In the genomic region with DNA sequence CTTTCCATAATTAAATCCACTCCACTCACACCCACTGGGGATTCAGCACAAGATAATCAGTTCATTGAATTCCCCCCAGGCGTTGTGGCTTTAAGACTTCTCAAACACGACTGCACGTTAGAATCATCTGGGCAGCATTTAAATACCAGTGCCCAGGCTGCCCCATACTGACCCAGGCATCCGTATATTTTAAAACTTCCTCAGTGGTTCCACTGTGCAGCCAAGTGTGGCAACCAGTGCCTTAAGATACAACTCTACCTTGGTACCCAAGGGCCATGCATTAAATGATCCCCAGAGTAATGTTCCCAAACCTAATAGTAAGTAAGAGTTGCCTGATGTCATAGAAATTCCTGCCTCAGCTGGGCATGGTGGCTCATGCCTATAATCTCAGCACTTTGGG, we compare ENCODE assay signal across 17 cellular contexts. TPM values are rescaled to one million over a fixed set of nuclear protein-coding genes. Genes with fewer than 3 reads are reported as not detected.
A peak's percentile ranks its signal among the peaks of the same experiment; 100 is the strongest.
DNase-seq lines count a peak whose midpoint lies in the region; ATAC-seq, FAIRE-seq and TF ChIP-seq lines count a peak whose summit lies in the region.
"Had no signal": no experiment of that assay in that cellular context is flagged by ENCODE, and none has a peak within 500 bp of the region (broad histone marks: within the 10 kb centered on the region; RNA-seq: fewer than 3 reads in every experiment).

No MANE protein-coding gene starts in this region.

- peaks cover 51% of the 10 kb centered on the region for H3K4me1 ChIP-seq in Caco-2
- H3K4me1 ChIP-seq in HepG2 (ENCODE audit: insufficient read depth, low read length), result peaks cover 73% of the 10 kb centered on the region

- TF ChIP-seq EP300 in HepG2 (IDR thresholded peaks at IDR 0.05; ENCODE audit: low read depth in 2 of 2, low read length in 2 of 2) (no peak), HepG2 (CRISPR knock-in tag; IDR thresholded peaks at IDR 0.05; ENCODE audit: borderline replicate concordance) (no peak)

- peaks cover 7% of the 10 kb centered on the region for H3K36me3 Mint-ChIP-seq in Caco-2 (ENCODE audit: insufficient read depth, unreplicated experiment)
- no peaks in the 10 kb centered on the region for H3K36me3 Mint-ChIP-seq in progenitor cell of endocrine pancreas (ENCODE audit: insufficient read depth)
- no peaks in the 10 kb centered on the region for H3K36me3 Mint-ChIP-seq in natural killer cell treated with Interleukin-12 subunit alpha and Interleukin-12 subunit beta and Interleukin-15 and Interleukin-18, amount 100 ng/mL, for 72 hours
- H3K36me3 Mint-ChIP-seq: activated naive CD4-positive, alpha-beta T cell treated with anti-CD3 and anti-CD28 coated beads, Interleukin-2, amount 50 U/mL, for 72 hours had no signal

- H3K9me3 ChIP-seq in Caco-2, result no peaks in the 10 kb centered on the region
- no peaks in the 10 kb centered on the region for H3K9me3 ChIP-seq in HepG2 (ENCODE audit: low read length)
- H3K9me3 ChIP-seq: thoracic aorta had no signal

- DNase-seq in Caco-2, result no peak
- DNase-seq in RWPE1 (ENCODE audit: low spot score), result no peak
- no peak for DNase-seq in HepG2 (ENCODE audit: low spot score)
- no peak for DNase-seq in Right ventricle myocardium inferior (ENCODE audit: missing footprints)
- no peak for DNase-seq in progenitor cell of endocrine pancreas (ENCODE audit: low spot score, unreplicated experiment)
- DNase-seq in natural killer cell treated with Interleukin-12 subunit alpha and Interleukin-12 subunit beta and Interleukin-15 and Interleukin-18, amount 100 ng/mL, for 72 hours (ENCODE audit: low spot score), result no peak
- DNase-seq in left lobe of liver (ENCODE audit: low spot score), result no peak
- DNase-seq: activated CD4-positive, alpha-beta T cell treated with anti-CD3 and anti-CD28 coated beads, Interleukin-2, amount 50 U/mL, for 1 hour; DMS153; effector CD4-positive, alpha-beta T cell; NCI-H1048; right cardiac atrium; SIG-M5; T-helper 9 cell had no signal

- ATAC-seq in HG02642 (IDR thresholded peaks at IDR 0.05; ENCODE audit: poor library complexity, unreplicated experiment), result peak; percentile 27
- peak; percentile 12 for ATAC-seq in HepG2
- no peak for ATAC-seq in Right ventricle myocardium inferior
- ATAC-seq in natural killer cell treated with Interleukin-12 subunit alpha and Interleukin-12 subunit beta and Interleukin-15 and Interleukin-18, amount 100 ng/mL, for 72 hours, result no peak
- ATAC-seq in left lobe of liver, result no peak
- ATAC-seq: activated naive CD4-positive, alpha-beta T cell treated with anti-CD3 and anti-CD28 coated beads, Interleukin-2, amount 50 U/mL, for 72 hours; right cardiac atrium had no signal

- 6% methylated on average over 4 of the region's 4 CpGs for WGBS in HepG2 (ENCODE audit: low lambda C conversion rate)

- H2AFZ ChIP-seq in HepG2 (ENCODE audit: low read length), result no peak overlapping the region

- peak overlapping the region; percentile 45; the same call in 1 of the 2 replicates for H3K9ac ChIP-seq in HepG2 (ENCODE audit: insufficient read depth, low read depth, low read length)

- peak overlapping the region; percentile 86 for H3K4me2 ChIP-seq in HepG2 (ENCODE audit: low read depth, low read length)

- no TSS peak for BruUV-seq in Caco-2 (replicated peaks; lab: Mats Ljungman, UMichigan)
- BruUV-seq in HepG2 (replicated peaks; lab: Mats Ljungman, UMichigan), result no TSS peak

- no peak for TF ChIP-seq CTCF in Caco-2 (IDR thresholded peaks at IDR 0.05; ENCODE audit: insufficient read depth in 1 of 2, low read depth in 1 of 2, low read length in 1 of 2, severe bottlenecking in 1 of 2, unreplicated experiment in 1 of 2)
- no peak for TF ChIP-seq CTCF in RWPE1 (conservative IDR thresholded peaks at IDR 0.05; ENCODE audit: low read depth)
- TF ChIP-seq CTCF in HepG2 (CRISPR knock-in tag; IDR thresholded peaks at IDR 0.05), result no peak
- TF ChIP-seq CTCF in progenitor cell of endocrine pancreas (IDR thresholded peaks at IDR 0.05; ENCODE audit: unreplicated experiment), result no peak

- no peaks in the 10 kb centered on the region for H3K27me3 Mint-ChIP-seq in Caco-2 (ENCODE audit: insufficient read depth, unreplicated experiment)
- H3K27me3 Mint-ChIP-seq in progenitor cell of endocrine pancreas, result peaks cover 14% of the 10 kb centered on the region
- H3K27me3 Mint-ChIP-seq in natural killer cell treated with Interleukin-12 subunit alpha and Interleukin-12 subunit beta and Interleukin-15 and Interleukin-18, amount 100 ng/mL, for 72 hours, result peaks cover 17 to 27% of the 10 kb centered on the region in 2 donors

- CTCF ChIA-PET in Caco-2 (lab: Charles Lee), result interaction anchor here (0.6 to 1.9 kb wide), 5 partner anchors 10 to 54 kb away, joined by 3 to 15 read pairs (median 6); no protein-coding TSS in a partner anchor
- CTCF ChIA-PET in RWPE1 (lab: Yijun Ruan, JAX), result no interaction called here
- CTCF ChIA-PET in HepG2 (lab: Yijun Ruan, JAX; ENCODE audit: low intra/inter-chr PET ratio, low total read pairs), result no interaction called here

- H3K4me1 Mint-ChIP-seq in Caco-2 (ENCODE audit: low read depth, unreplicated experiment) (peaks cover 49% of the 10 kb centered on the region), progenitor cell of endocrine pancreas (ENCODE audit: low read depth) (peaks cover 2% of the 10 kb centered on the region)
- H3K4me1 Mint-ChIP-seq in natural killer cell treated with Interleukin-12 subunit alpha and Interleukin-12 subunit beta and Interleukin-15 and Interleukin-18, amount 100 ng/mL, for 72 hours (ENCODE audit: low read depth in 2 of 2), result no peaks in the 10 kb centered on the region

- H3K9me3 Mint-ChIP-seq in Caco-2 (ENCODE audit: unreplicated experiment) (no peaks in the 10 kb centered on the region), progenitor cell of endocrine pancreas (ENCODE audit: low read depth) (no peaks in the 10 kb centered on the region)
- H3K9me3 Mint-ChIP-seq in natural killer cell treated with Interleukin-12 subunit alpha and Interleukin-12 subunit beta and Interleukin-15 and Interleukin-18, amount 100 ng/mL, for 72 hours, result no peaks in the 10 kb centered on the region
- H3K9me3 Mint-ChIP-seq: activated naive CD4-positive, alpha-beta T cell treated with anti-CD3 and anti-CD28 coated beads, Interleukin-2, amount 50 U/mL, for 72 hours had no signal

- H3K27ac Mint-ChIP-seq in Caco-2 (ENCODE audit: unreplicated experiment) (peak overlapping the region; percentile 80), progenitor cell of endocrine pancreas (no peak overlapping the region)
- no peak overlapping the region for H3K27ac Mint-ChIP-seq in natural killer cell treated with Interleukin-12 subunit alpha and Interleukin-12 subunit beta and Interleukin-15 and Interleukin-18, amount 100 ng/mL, for 72 hours
- H3K27ac Mint-ChIP-seq: activated naive CD4-positive, alpha-beta T cell treated with anti-CD3 and anti-CD28 coated beads, Interleukin-2, amount 50 U/mL, for 72 hours had no signal

- no peak for TF ChIP-seq POLR2A in HepG2 (IDR thresholded peaks at IDR 0.05; ENCODE audit: insufficient read depth in 1 of 2, low read depth in 2 of 2, low read length in 2 of 2)

- no peaks in the 10 kb centered on the region for H3K27me3 ChIP-seq in Caco-2 (replicated peaks; ENCODE audit: control insufficient read depth, insufficient read depth, low read length)
- no peaks in the 10 kb centered on the region; a peak in 2 of 5 replicates for H3K27me3 ChIP-seq in HepG2 (ENCODE audit: control insufficient read depth in 1 of 2, insufficient read depth in 2 of 2, low read length in 2 of 2)

- no peak for FAIRE-seq in HepG2 (lab: Jason Lieb, UNC)

- intact Hi-C loops in Caco-2 (cut with micrococcal nuclease; ENCODE audit: unreplicated experiment) (loop anchor here (1.0 to 5.0 kb wide), 2 partner anchors 54 to 105 kb away; partner anchors contain the start of genes BZW1 and CLK1), HepG2 (cut with micrococcal nuclease; ENCODE audit: unreplicated experiment) (loop anchor here (2.0 kb wide), 2 partner anchors 17 to 53 kb away; partner anchors contain the start of gene BZW1), Right ventricle myocardium inferior (cut with DNase I) (no loop called here)

- no peaks in the 10 kb centered on the region for H3K79me2 ChIP-seq in HepG2 (ENCODE audit: insufficient read depth, low read length)

- H3K4me3 Mint-ChIP-seq in Caco-2 (ENCODE audit: unreplicated experiment), result peak overlapping the region; percentile 65
- no peak overlapping the region for H3K4me3 Mint-ChIP-seq in progenitor cell of endocrine pancreas (ENCODE audit: low read depth)
- no peak overlapping the region for H3K4me3 Mint-ChIP-seq in natural killer cell treated with Interleukin-12 subunit alpha and Interleukin-12 subunit beta and Interleukin-15 and Interleukin-18, amount 100 ng/mL, for 72 hours

- POLR2A ChIA-PET in Caco-2 (lab: Charles Lee) (interaction anchor here (0.6 to 1.5 kb wide), 4 partner anchors 9 to 21 kb away, joined by 3 to 20 read pairs (median 4); no protein-coding TSS in a partner anchor), RWPE1 (lab: Yijun Ruan, JAX; ENCODE audit: low non-redundant PET) (no interaction called here), HepG2 (lab: Yijun Ruan, JAX) (interaction anchor here (0.6 to 5.1 kb wide), 15 partner anchors 9 to 301 kb away, joined by 3 to 140 read pairs (median 9); partner anchors contain the start of genes BZW1, CLK1, NIF3L1 and PPIL3)

- H3K27ac ChIP-seq in RWPE1 (peak overlapping the region; percentile 85), HepG2 (ENCODE audit: extremely low read length, insufficient read depth, low read length) (peak overlapping the region; percentile 64)
- H3K27ac ChIP-seq: thoracic aorta had no signal

- in situ Hi-C loops in HepG2 (cut with HindIII; ENCODE audit: extremely low pct_ligation_motif_present, low pct_unique_long_range_greater_than_20kb), result no loop called here

- no peaks in the 10 kb centered on the region for H4K20me1 ChIP-seq in HepG2 (ENCODE audit: insufficient read depth, low read length)

- H3K36me3 ChIP-seq in Caco-2 (ENCODE audit: control insufficient read depth, insufficient read depth, low read length) (no peaks in the 10 kb centered on the region), HepG2 (replicated peaks in 1 of 2; ENCODE audit: control insufficient read depth in 1 of 2, insufficient read depth in 2 of 2, low read length in 2 of 2) (no peaks in the 10 kb centered on the region)
- H3K36me3 ChIP-seq: thoracic aorta had no signal

- H3K4me3 ChIP-seq in Caco-2 (ENCODE audit: low read depth, low read length), result no peak overlapping the region
- peak overlapping the region in 2 of 3 experiments; percentile 2 to 59; a peak in 1 of 6 replicates for H3K4me3 ChIP-seq in HepG2 (replicated peaks in 1 of 3; ENCODE audit: insufficient read depth in 1 of 3, low read depth in 2 of 3, low read length in 3 of 3)
- H3K4me3 ChIP-seq: thoracic aorta had no signal

- TF ChIP-seq RAD21 in HepG2 (CRISPR knock-in tag; IDR thresholded peaks at IDR 0.05), result no peak

RNA-seq across cellular contexts. Expression of gene BZW1, which starts 54.3 kb away (rescaled TPM):
- total RNA-seq in Caco-2 (2022) (322 and 325 TPM in 2 replicates), HepG2 (2016; rRNA removed; fragmentation: Illumina TruSeq; extraction: Trizol) (384 and 709 TPM in 2 replicates), Right ventricle myocardium inferior (80.4 TPM), progenitor cell of endocrine pancreas (246 and 248 TPM in 2 replicates), left lobe of liver (193 TPM)
- 49.4 and 52.0 TPM in 2 replicates for total RNA-seq in HepG2 (2016; cell fraction: cytosol; rRNA removed; fragmentation: Illumina TruSeq; extraction: Trizol; ENCODE audit: low read depth)
- total RNA-seq in HepG2 (2016; cell fraction: insoluble cytoplasmic fraction; rRNA removed; fragmentation: Illumina TruSeq; extraction: Trizol), result 384 and 712 TPM in 2 replicates
- total RNA-seq in HepG2 (2016; cell fraction: membrane; rRNA removed; fragmentation: Illumina TruSeq; extraction: Trizol), result 128 and 149 TPM in 2 replicates
- total RNA-seq in HepG2 (2016; cell fraction: nucleus; rRNA removed; fragmentation: Illumina TruSeq; extraction: Trizol), result 204 and 212 TPM in 2 replicates
- polyA plus RNA-seq in HepG2 (2011; rRNA removed), result 102 and 106 TPM in 2 replicates
- 66.0 and 86.9 TPM in 2 replicates for polyA plus RNA-seq in HepG2 (2011; cell fraction: cytosol; rRNA removed)
- polyA plus RNA-seq in HepG2 (2011; cell fraction: nucleus; rRNA removed), result 34.9 and 38.3 TPM in 2 replicates
- 149 and 200 TPM in 2 replicates for polyA plus RNA-seq in HepG2 (2012)
- polyA plus RNA-seq in HepG2 (2016; cell fraction: cytosol; fragmentation: Illumina TruSeq; extraction: Trizol; ENCODE audit: low read depth), result 39.8 and 47.1 TPM in 2 replicates
- polyA plus RNA-seq in HepG2 (2016; cell fraction: insoluble cytoplasmic fraction; fragmentation: Illumina TruSeq; extraction: Trizol; ENCODE audit: low read depth), result 442 and 506 TPM in 2 replicates
- 90.4 and 101 TPM in 2 replicates for polyA plus RNA-seq in HepG2 (2016; cell fraction: membrane; fragmentation: Illumina TruSeq; extraction: Trizol; ENCODE audit: low read depth)
- polyA plus RNA-seq in HepG2 (2016; cell fraction: nucleus; fragmentation: Illumina TruSeq; extraction: Trizol; ENCODE audit: insufficient read depth, low read depth), result 131 and 143 TPM in 2 replicates
- polyA minus RNA-seq in HepG2 (2011; rRNA and poly(A)+ RNA removed; ENCODE audit: low replicate concordance), result 198 and 668 TPM in 2 replicates
- 190 and 223 TPM in 2 replicates for polyA minus RNA-seq in HepG2 (2011; cell fraction: cytosol; rRNA and poly(A)+ RNA removed)
- 207 and 220 TPM in 2 replicates for polyA minus RNA-seq in HepG2 (2011; cell fraction: nucleus; rRNA and poly(A)+ RNA removed)
- total RNA-seq in natural killer cell treated with Interleukin-12 subunit alpha and Interleukin-12 subunit beta and Interleukin-15 and Interleukin-18, amount 100 ng/mL, for 72 hours, result 100 to 1,000 TPM; 327 to 422 TPM

Comparison
In these comparisons a context has a peak if more than half of its experiments do, and no peak if none do; other contexts are left out.
1. ATAC-seq: peak in HG02642 (single experiment) and HepG2 (single experiment); none in Right ventricle myocardium inferior (single experiment), natural killer cell treated with Interleukin-12 subunit alpha and Interleukin-12 subunit beta and Interleukin-15 and Interleukin-18, amount 100 ng/mL, for 72 hours (0 of 2) and left lobe of liver (single experiment).